ENCODE assay signal across 1 cellular context in the genomic region with DNA sequence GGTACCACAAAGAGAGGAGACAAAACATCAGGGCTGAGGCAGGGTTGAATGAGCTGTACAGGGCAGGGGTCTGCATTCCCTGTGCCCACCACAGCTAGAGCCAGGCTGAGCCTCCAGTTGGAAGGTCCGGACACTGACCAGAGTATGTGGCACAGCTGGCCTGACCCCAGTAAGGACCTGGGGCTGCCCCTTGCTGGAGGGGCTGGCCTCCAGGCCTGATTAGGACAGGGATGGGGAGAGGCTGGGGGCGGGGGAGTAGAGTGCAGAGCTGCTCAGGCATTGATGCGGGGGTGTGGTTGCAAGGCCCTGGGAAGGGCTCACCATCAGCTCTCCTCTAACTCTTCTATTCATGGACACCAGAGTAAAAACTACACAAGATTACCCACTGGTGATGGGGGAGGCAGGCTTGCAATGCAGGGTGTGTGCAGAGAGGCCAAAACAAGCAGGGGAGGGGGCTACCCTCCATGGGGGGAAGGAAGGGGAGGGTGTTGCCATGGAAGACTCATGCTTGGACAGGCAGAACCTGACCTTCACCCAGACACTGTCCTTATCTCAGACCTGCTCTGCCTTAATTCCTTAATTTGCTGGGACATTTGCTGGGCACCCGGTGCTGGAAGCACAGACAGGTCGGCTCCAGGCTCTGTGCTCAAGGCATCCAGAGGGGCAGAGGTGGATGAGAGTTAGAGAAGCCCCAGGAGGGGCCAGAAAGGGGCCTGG.
TF ChIP-seq lines count a peak whose summit lies in the region.

No MANE protein-coding gene starts in this region.

TF ChIP-seq in HepG2, 621 proteins besides CTCF, POLR2A, EP300 and RAD21:
- TF ChIP-seq ZNF317 (CRISPR knock-in tag; IDR thresholded peaks at IDR 0.05) = no peak
- TF ChIP-seq EED (CRISPR knock-in tag; IDR thresholded peaks at IDR 0.05) = no peak
- no peak for TF ChIP-seq HDAC6 (IDR thresholded peaks at IDR 0.05; ENCODE audit: low read depth, low read length)
- no peak for TF ChIP-seq THAP11 (CRISPR knock-in tag; IDR thresholded peaks at IDR 0.05)
- TF ChIP-seq, protein P1, sequence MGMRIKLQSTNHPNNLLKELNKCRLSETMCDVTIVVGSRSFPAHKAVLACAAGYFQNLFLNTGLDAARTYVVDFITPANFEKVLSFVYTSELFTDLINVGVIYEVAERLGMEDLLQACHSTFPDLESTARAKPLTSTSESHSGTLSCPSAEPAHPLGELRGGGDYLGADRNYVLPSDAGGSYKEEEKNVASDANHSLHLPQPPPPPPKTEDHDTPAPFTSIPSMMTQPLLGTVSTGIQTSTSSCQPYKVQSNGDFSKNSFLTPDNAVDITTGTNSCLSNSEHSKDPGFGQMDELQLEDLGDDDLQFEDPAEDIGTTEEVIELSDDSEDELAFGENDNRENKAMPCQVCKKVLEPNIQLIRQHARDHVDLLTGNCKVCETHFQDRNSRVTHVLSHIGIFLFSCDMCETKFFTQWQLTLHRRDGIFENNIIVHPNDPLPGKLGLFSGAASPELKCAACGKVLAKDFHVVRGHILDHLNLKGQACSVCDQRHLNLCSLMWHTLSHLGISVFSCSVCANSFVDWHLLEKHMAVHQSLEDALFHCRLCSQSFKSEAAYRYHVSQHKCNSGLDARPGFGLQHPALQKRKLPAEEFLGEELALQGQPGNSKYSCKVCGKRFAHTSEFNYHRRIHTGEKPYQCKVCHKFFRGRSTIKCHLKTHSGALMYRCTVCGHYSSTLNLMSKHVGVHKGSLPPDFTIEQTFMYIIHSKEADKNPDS (CRISPR knock-in tag; IDR thresholded peaks at IDR 0.05) = no peak
- TF ChIP-seq KLF11 (CRISPR knock-in tag; IDR thresholded peaks at IDR 0.05) = no peak
- TF ChIP-seq ZSCAN30 (CRISPR knock-in tag; IDR thresholded peaks at IDR 0.05) = no peak
- no peak for TF ChIP-seq ZNF138 (CRISPR knock-in tag; IDR thresholded peaks at IDR 0.05; ENCODE audit: low read depth)
- TF ChIP-seq, protein P2, sequence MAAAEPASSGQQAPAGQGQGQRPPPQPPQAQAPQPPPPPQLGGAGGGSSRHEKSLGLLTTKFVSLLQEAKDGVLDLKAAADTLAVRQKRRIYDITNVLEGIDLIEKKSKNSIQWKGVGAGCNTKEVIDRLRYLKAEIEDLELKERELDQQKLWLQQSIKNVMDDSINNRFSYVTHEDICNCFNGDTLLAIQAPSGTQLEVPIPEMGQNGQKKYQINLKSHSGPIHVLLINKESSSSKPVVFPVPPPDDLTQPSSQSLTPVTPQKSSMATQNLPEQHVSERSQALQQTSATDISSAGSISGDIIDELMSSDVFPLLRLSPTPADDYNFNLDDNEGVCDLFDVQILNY (CRISPR knock-in tag; conservative IDR thresholded peaks at IDR 0.05) = no peak
- no peak for TF ChIP-seq RBM39 (IDR thresholded peaks at IDR 0.05; ENCODE audit: low read depth, low read length, poor library complexity, severe bottlenecking)
- no peak for TF ChIP-seq SRY (CRISPR knock-in tag; IDR thresholded peaks at IDR 0.05)
- no peak for TF ChIP-seq NR2C2 (CRISPR knock-in tag; IDR thresholded peaks at IDR 0.05; ENCODE audit: borderline replicate concordance)
- TF ChIP-seq ZNF674 (CRISPR knock-in tag; IDR thresholded peaks at IDR 0.05; ENCODE audit: low read depth) = no peak
